8 cellular contexts compared by ENCODE assay signal in the genomic region with DNA sequence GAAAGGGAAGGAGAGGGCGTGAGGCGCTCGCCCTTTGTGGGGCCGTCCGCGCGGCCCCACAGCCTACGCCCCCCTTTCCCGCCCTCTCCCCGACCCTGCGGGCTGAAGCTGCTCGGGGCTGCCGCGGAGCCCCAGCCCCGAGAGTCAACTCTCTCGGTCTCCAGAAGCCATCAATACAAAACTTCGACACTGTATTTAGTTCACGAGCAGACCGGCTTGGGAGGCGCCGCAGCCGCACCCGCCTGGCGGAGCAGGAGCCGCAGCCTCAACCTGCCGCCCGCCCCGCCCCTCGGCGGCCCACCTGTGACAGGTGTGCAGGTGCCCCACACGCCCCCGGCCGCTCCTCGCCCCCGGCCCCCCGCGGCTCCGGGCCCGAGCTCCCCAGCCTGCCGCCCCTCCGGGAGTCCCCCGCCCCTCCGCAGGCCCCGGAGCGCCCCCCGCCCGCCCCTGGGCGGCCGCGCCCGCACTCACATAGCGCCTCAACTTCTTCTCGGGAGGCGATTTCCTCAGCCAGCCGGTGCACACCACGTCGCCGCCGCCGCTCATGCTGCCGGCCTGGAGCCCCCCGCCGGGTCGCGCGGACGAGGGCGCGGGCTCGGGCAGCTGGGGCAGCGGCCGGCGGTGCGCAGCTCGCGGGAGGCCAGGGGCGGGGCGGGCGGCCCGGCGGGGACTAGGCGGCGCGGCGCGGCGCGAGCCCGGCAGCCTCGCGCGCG. TPM values are rescaled to one million over a fixed set of nuclear protein-coding genes. Genes with fewer than 3 reads are reported as not detected.
DNase-seq lines count a peak whose midpoint lies in the region; ATAC-seq and TF ChIP-seq lines count a peak whose summit lies in the region.

A gene with protein sequence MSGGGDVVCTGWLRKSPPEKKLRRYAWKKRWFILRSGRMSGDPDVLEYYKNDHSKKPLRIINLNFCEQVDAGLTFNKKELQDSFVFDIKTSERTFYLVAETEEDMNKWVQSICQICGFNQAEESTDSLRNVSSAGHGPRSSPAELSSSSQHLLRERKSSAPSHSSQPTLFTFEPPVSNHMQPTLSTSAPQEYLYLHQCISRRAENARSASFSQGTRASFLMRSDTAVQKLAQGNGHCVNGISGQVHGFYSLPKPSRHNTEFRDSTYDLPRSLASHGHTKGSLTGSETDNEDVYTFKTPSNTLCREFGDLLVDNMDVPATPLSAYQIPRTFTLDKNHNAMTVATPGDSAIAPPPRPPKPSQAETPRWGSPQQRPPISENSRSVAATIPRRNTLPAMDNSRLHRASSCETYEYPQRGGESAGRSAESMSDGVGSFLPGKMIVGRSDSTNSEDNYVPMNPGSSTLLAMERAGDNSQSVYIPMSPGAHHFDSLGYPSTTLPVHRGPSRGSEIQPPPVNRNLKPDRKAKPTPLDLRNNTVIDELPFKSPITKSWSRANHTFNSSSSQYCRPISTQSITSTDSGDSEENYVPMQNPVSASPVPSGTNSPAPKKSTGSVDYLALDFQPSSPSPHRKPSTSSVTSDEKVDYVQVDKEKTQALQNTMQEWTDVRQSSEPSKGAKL (minus strand): TSS at position 646 of the 713 bp plus-strand sequence. CDS start 100 bp downstream, at position 546.

- peak within 1 kb of the TSS; percentile 94 for H3K27ac Mint-ChIP-seq in stimulated activated memory B cell treated with anti-CD40 and anti-IgM and Interleukin-4, amounts not matched to agents 10 μg/mL and 1 μg/mL and 100 μg/mL, for 72 hours

- DNase-seq in G401 (ENCODE audit: low spot score) = no peak
- DNase-seq in HFF-Myc (ENCODE audit: extremely low read depth, low read depth) = no peak
- DNase-seq in NCI-H774 (lab: John Stamatoyannopoulos, UW) = peak; percentile 60
- DNase-seq in T47D (ENCODE audit: low read depth in 1 of 2, low spot score in 1 of 2) = peak; percentile 42 to 86
- DNase-seq in islet precursor cell = peak; percentile 65
- DNase-seq in NCI-H187 treated with DMSO at 0.1 percent for 48 hours (lab: John Stamatoyannopoulos, UW) = no peak
- no peak for DNase-seq in HT-29 (ENCODE audit: low spot score)

- no peak for TF ChIP-seq CTCF in HFF-Myc (IDR thresholded peaks at IDR 0.05; ENCODE audit: low read depth, low read length, missing control alignments)

- peaks cover 82% of the 10 kb centered on the region for H3K4me1 Mint-ChIP-seq in stimulated activated memory B cell treated with anti-CD40 and anti-IgM and Interleukin-4, amounts not matched to agents 10 μg/mL and 1 μg/mL and 100 μg/mL, for 72 hours

- in situ Hi-C loops in G401 (cut with HindIII; ENCODE audit: low sequenced_read_pairs) = no loop called here
- in situ Hi-C loops in T47D (cut with HindIII; ENCODE audit: low pct_unique_long_range_greater_than_20kb, low sequenced_read_pairs) = no loop called here

- H3K9me3 Mint-ChIP-seq in stimulated activated memory B cell treated with anti-CD40 and anti-IgM and Interleukin-4, amounts not matched to agents 10 μg/mL and 1 μg/mL and 100 μg/mL, for 72 hours = no peaks in the 10 kb centered on the region

- peak within 1 kb of the TSS; percentile 97 for H3K4me3 Mint-ChIP-seq in stimulated activated memory B cell treated with anti-CD40 and anti-IgM and Interleukin-4, amounts not matched to agents 10 μg/mL and 1 μg/mL and 100 μg/mL, for 72 hours

- H3K27me3 Mint-ChIP-seq in stimulated activated memory B cell treated with anti-CD40 and anti-IgM and Interleukin-4, amounts not matched to agents 10 μg/mL and 1 μg/mL and 100 μg/mL, for 72 hours = no peaks in the 10 kb centered on the region

- peak; percentile 35 for ATAC-seq in stimulated activated memory B cell treated with anti-CD40 and anti-IgM and Interleukin-4, amounts not matched to agents 10 μg/mL and 1 μg/mL and 100 μg/mL, for 72 hours

- H3K36me3 Mint-ChIP-seq in stimulated activated memory B cell treated with anti-CD40 and anti-IgM and Interleukin-4, amounts not matched to agents 10 μg/mL and 1 μg/mL and 100 μg/mL, for 72 hours = no peaks in the 10 kb centered on the region

- peak within 1 kb of the TSS; percentile 59 for H3K4me3 ChIP-seq in HFF-Myc (replicated peaks; ENCODE audit: low read depth, low read length)

RNA-seq across cellular contexts. Expression of the gene that starts here (rescaled TPM):
- total RNA-seq in G401 (2014; rRNA removed; shearing (Covaris generic)) = 11.7 and 13.9 TPM in 2 replicates
- 1.8 and 3.6 TPM in 2 replicates for total RNA-seq in HT-29 (2014; rRNA removed; shearing (Covaris generic))

Comparison
In these comparisons a context has a peak if more than half of its experiments do, and no peak if none do; other contexts are left out.
1. DNase-seq: peak in NCI-H774 (single experiment), T47D (2 of 2) and islet precursor cell (single experiment); none in G401 (single experiment), HFF-Myc (single experiment), NCI-H187 treated with DMSO at 0.1 percent for 48 hours (single experiment) and HT-29 (single experiment).